Comparison of ENCODE assay signal across 30 cellular contexts in genomic region chr11:125297346-125297910, GRCh38.
"Had no signal": no experiment of that assay in that cellular context is flagged by ENCODE, and none has a peak within 500 bp of the region (broad histone marks: within the 10 kb centered on the region; RNA-seq: fewer than 3 reads in every experiment).

No MANE protein-coding gene starts in this region.

- H3K36me3 ChIP-seq: left ventricle myocardium inferior, neural progenitor cell, neutrophil, right atrium auricular region, right lobe of liver, tibial nerve, uterus had no signal

- H3K9me3 ChIP-seq: left ventricle myocardium inferior, mucosa of descending colon, neutrophil, psoas muscle, right atrium auricular region, right lobe of liver, tibial nerve, uterus had no signal

- H3K79me2 ChIP-seq: parathyroid adenoma had no signal

- H3K4me1 ChIP-seq: neural progenitor cell, right lobe of liver had no signal

- H3K9ac ChIP-seq: neural progenitor cell, parathyroid adenoma had no signal

- H2AFZ ChIP-seq: neural progenitor cell, parathyroid adenoma had no signal

- H3K4me3 ChIP-seq: left ventricle myocardium inferior, lung, mucosa of descending colon, neural progenitor cell, psoas muscle, right atrium auricular region, right lobe of liver, smooth muscle cell, tibial nerve, uterus had no signal

- H3K4me1 Mint-ChIP-seq: immature natural killer cell; naive thymus-derived CD4-positive, alpha-beta T cell; stimulated activated memory B cell treated with anti-CD40 and anti-IgM and Interleukin-4, amounts not matched to agents 10 μg/mL and 1 μg/mL and 100 μg/mL, for 72 hours; stimulated activated naive CD8-positive, alpha-beta T cell treated with anti-CD3 and anti-CD28 coated beads, Interleukin-15, amount 100 ng/mL, for 72 hours had no signal

- H3K36me3 Mint-ChIP-seq: immature natural killer cell; memory B cell; naive thymus-derived CD4-positive, alpha-beta T cell; natural killer cell treated with Interleukin-12 subunit alpha and Interleukin-12 subunit beta and Interleukin-15 and Interleukin-18, amount 100 ng/mL, for 72 hours; stimulated activated memory B cell treated with anti-CD40 and anti-IgM and Interleukin-4, amounts not matched to agents 10 μg/mL and 1 μg/mL and 100 μg/mL, for 72 hours; type B pancreatic cell had no signal

- DNase-seq: hypothalamus; immature natural killer cell; left ventricle myocardium inferior; midbrain; mucosa of descending colon; naive thymus-derived CD4-positive, alpha-beta T cell; occipital lobe; psoas muscle; right lobe of liver; stimulated activated CD4-positive, alpha-beta T cell treated with anti-CD3 and anti-CD28 coated beads, Interleukin-1b, Interleukin-23, amount 100 ng/mL, for 48 hours; stimulated activated CD4-positive, alpha-beta T cell treated with anti-CD3 and anti-CD28 coated beads, Interleukin-2, amount 100 ng/mL, for 48 hours; stimulated activated CD4-positive, alpha-beta T cell treated with anti-CD3 and anti-CD28 coated beads, Interleukin-4, amount 100 ng/mL, for 4 hours; stimulated activated CD8-positive, alpha-beta memory T cell treated with anti-CD3 and anti-CD28 coated beads, Interleukin-4, amount 100 ng/mL, for 48 hours; stimulated activated naive CD4-positive, alpha-beta T cell treated with Interleukin-2 at 50 U/mL for 16 hours; stimulated activated naive CD8-positive, alpha-beta T cell treated with anti-CD3 and anti-CD28 coated beads, Interleukin-15, amount 100 ng/mL, for 72 hours; substantia nigra; uterus had no signal

- H3K27ac Mint-ChIP-seq: immature natural killer cell; memory B cell; naive thymus-derived CD4-positive, alpha-beta T cell; natural killer cell treated with Interleukin-12 subunit alpha and Interleukin-12 subunit beta and Interleukin-15 and Interleukin-18, amount 100 ng/mL, for 72 hours; neural progenitor cell; stimulated activated memory B cell treated with anti-CD40 and anti-IgM and Interleukin-4, amounts not matched to agents 10 μg/mL and 1 μg/mL and 100 μg/mL, for 72 hours; stimulated activated naive CD8-positive, alpha-beta T cell treated with anti-CD3 and anti-CD28 coated beads, Interleukin-15, amount 100 ng/mL, for 72 hours; type B pancreatic cell had no signal

- FAIRE-seq: islet of Langerhans, kidney had no signal

- H3K27me3 ChIP-seq: neural progenitor cell, right atrium auricular region, right lobe of liver, tibial nerve, uterus had no signal

- H3K27ac ChIP-seq: left ventricle myocardium inferior, neural progenitor cell, neutrophil, parathyroid adenoma, right atrium auricular region, right lobe of liver, tibial nerve, uterus had no signal

- ATAC-seq: mucosa of descending colon; naive thymus-derived CD4-positive, alpha-beta T cell; natural killer cell treated with Interleukin-12 subunit alpha and Interleukin-12 subunit beta and Interleukin-15 and Interleukin-18, amount 100 ng/mL, for 72 hours; psoas muscle; right lobe of liver; stimulated activated memory B cell treated with anti-CD40 and anti-IgM and Interleukin-4, amounts not matched to agents 10 μg/mL and 1 μg/mL and 100 μg/mL, for 72 hours; stimulated activated naive CD8-positive, alpha-beta T cell treated with anti-CD3 and anti-CD28 coated beads, Interleukin-15, amount 100 ng/mL, for 72 hours had no signal

- H3K4me3 Mint-ChIP-seq: immature natural killer cell; memory B cell; naive thymus-derived CD4-positive, alpha-beta T cell; natural killer cell treated with Interleukin-12 subunit alpha and Interleukin-12 subunit beta and Interleukin-15 and Interleukin-18, amount 100 ng/mL, for 72 hours; neural progenitor cell; stimulated activated memory B cell treated with anti-CD40 and anti-IgM and Interleukin-4, amounts not matched to agents 10 μg/mL and 1 μg/mL and 100 μg/mL, for 72 hours; stimulated activated naive CD8-positive, alpha-beta T cell treated with anti-CD3 and anti-CD28 coated beads, Interleukin-15, amount 100 ng/mL, for 72 hours; type B pancreatic cell had no signal

- H3K4me2 ChIP-seq: neural progenitor cell, smooth muscle cell had no signal

- H3K9me3 Mint-ChIP-seq: immature natural killer cell; memory B cell; naive thymus-derived CD4-positive, alpha-beta T cell; natural killer cell treated with Interleukin-12 subunit alpha and Interleukin-12 subunit beta and Interleukin-15 and Interleukin-18, amount 100 ng/mL, for 72 hours; neural progenitor cell; stimulated activated naive CD8-positive, alpha-beta T cell treated with anti-CD3 and anti-CD28 coated beads, Interleukin-15, amount 100 ng/mL, for 72 hours; type B pancreatic cell had no signal
